ENCODE assay signal across 26 cellular contexts in genomic region chr7:29290829-29291228, GRCh38.
"Had no signal": no experiment of that assay in that cellular context is flagged by ENCODE, and none has a peak within 500 bp of the region (broad histone marks: within the 10 kb centered on the region; RNA-seq: fewer than 3 reads in every experiment).

No MANE protein-coding gene starts in this region.

- H3K9me3 ChIP-seq: esophagus squamous epithelium, lower lobe of right lung, psoas muscle, spleen, testis, tibial artery, upper lobe of left lung, uterus had no signal

- H3K36me3 Mint-ChIP-seq: naive thymus-derived CD8-positive, alpha-beta T cell; stimulated activated memory B cell treated with anti-CD40 and anti-IgM and Interleukin-4, amounts not matched to agents 10 μg/mL and 1 μg/mL and 100 μg/mL, for 72 hours had no signal

- H3K9me3 Mint-ChIP-seq: effector memory CD8-positive, alpha-beta T cell; immature natural killer cell; nephron progenitor cell; stimulated activated memory B cell treated with anti-CD40 and anti-IgM and Interleukin-4, amounts not matched to agents 10 μg/mL and 1 μg/mL and 100 μg/mL, for 72 hours had no signal

- H3K36me3 ChIP-seq: esophagus squamous epithelium, lower lobe of right lung, spleen, tibial artery, upper lobe of left lung, uterus had no signal

- ATAC-seq: effector memory CD8-positive, alpha-beta T cell; left ventricle myocardium superior; lower lobe of right lung; naive thymus-derived CD8-positive, alpha-beta T cell; psoas muscle; right cardiac atrium; stimulated activated memory B cell treated with anti-CD40 and anti-IgM and Interleukin-4, amounts not matched to agents 10 μg/mL and 1 μg/mL and 100 μg/mL, for 72 hours; stimulated activated naive CD8-positive, alpha-beta T cell treated with anti-CD3 and anti-CD28 coated beads, Interleukin-15, Interleukin-2, amounts not matched to agents 100 U/mL and 50 U/mL, for 24 hours had no signal

- H3K4me1 ChIP-seq: lower lobe of right lung, psoas muscle, testis, tibial artery, upper lobe of left lung, uterus had no signal

- H3K4me3 Mint-ChIP-seq: effector memory CD8-positive, alpha-beta T cell; immature natural killer cell; naive thymus-derived CD8-positive, alpha-beta T cell; nephron progenitor cell; stimulated activated memory B cell treated with anti-CD40 and anti-IgM and Interleukin-4, amounts not matched to agents 10 μg/mL and 1 μg/mL and 100 μg/mL, for 72 hours had no signal

- H3K27me3 ChIP-seq: esophagus squamous epithelium, spleen, testis, tibial artery, upper lobe of left lung, uterus had no signal

- H3K4me3 ChIP-seq: coronary artery, esophagus squamous epithelium, lower lobe of right lung, psoas muscle, skin epidermis, spleen, testis, tibial artery, upper lobe of left lung, uterus had no signal

- FAIRE-seq: endometrium had no signal

- H3K27ac ChIP-seq: coronary artery, esophagus squamous epithelium, lower lobe of right lung, psoas muscle, skin epidermis, spleen, testis, tibial artery, upper lobe of left lung, uterus had no signal

- H3K27ac Mint-ChIP-seq: effector memory CD8-positive, alpha-beta T cell; immature natural killer cell; naive thymus-derived CD8-positive, alpha-beta T cell; nephron progenitor cell; stimulated activated memory B cell treated with anti-CD40 and anti-IgM and Interleukin-4, amounts not matched to agents 10 μg/mL and 1 μg/mL and 100 μg/mL, for 72 hours had no signal

- H3K27me3 Mint-ChIP-seq: effector memory CD8-positive, alpha-beta T cell had no signal

- DNase-seq: dermis blood vessel endothelial cell; effector memory CD8-positive, alpha-beta T cell; erythroblast; esophagus squamous epithelium; foreskin melanocyte; immature natural killer cell; islet precursor cell; left ventricle myocardium superior; lower lobe of right lung; naive thymus-derived CD8-positive, alpha-beta T cell; nephron progenitor cell; nucleus accumbens; psoas muscle; right cardiac atrium; spleen; stimulated activated CD4-positive, alpha-beta T cell treated with anti-CD3 and anti-CD28 coated beads, Interleukin-4, amount 100 ng/mL, for 4 hours; stimulated activated naive CD8-positive, alpha-beta T cell treated with anti-CD3 and anti-CD28 coated beads, Interleukin-15, Interleukin-2, amounts not matched to agents 100 U/mL and 50 U/mL, for 24 hours; substantia nigra; testis; tibial artery; upper lobe of left lung; uterus had no signal
